Comparison of ENCODE assay signal across 1 cellular context in genomic region chr9:137082925-137083290, GRCh38.
TF ChIP-seq lines count a peak whose summit lies in the region.

No MANE protein-coding gene starts in this region.

TF ChIP-seq in IMR-90, 13 proteins besides CTCF, POLR2A, EP300 and RAD21:
- no peak for TF ChIP-seq BHLHE40 (IDR thresholded peaks at IDR 0.05; ENCODE audit: low read depth, low read length)
- TF ChIP-seq ELK1 (IDR thresholded peaks at IDR 0.05; ENCODE audit: borderline replicate concordance, low read depth, low read length), result no peak
- TF ChIP-seq MXI1 (IDR thresholded peaks at IDR 0.05; ENCODE audit: borderline replicate concordance, low read depth, low read length), result no peak
- no peak for TF ChIP-seq CHD1 (IDR thresholded peaks at IDR 0.05; ENCODE audit: low read depth, low read length)
- no peak for TF ChIP-seq RCOR1 (IDR thresholded peaks at IDR 0.05; ENCODE audit: insufficient replicate concordance, low read length)
